7 cellular contexts compared by ENCODE assay signal in genomic region chr16:2468142-2468724, GRCh38. TPM values are rescaled to one million over a fixed set of nuclear protein-coding genes. Genes with fewer than 3 reads are reported as not detected.
DNase-seq lines count a peak whose midpoint lies in the region; ATAC-seq lines count a peak whose summit lies in the region.
"Had no signal": no experiment of that assay in that cellular context is flagged by ENCODE, and none has a peak within 500 bp of the region (broad histone marks: within the 10 kb centered on the region; RNA-seq: fewer than 3 reads in every experiment).

No MANE protein-coding gene starts in this region.

- H3K9me3 Mint-ChIP-seq in stimulated activated effector memory CD8-positive, alpha-beta T cell treated with anti-CD3 and anti-CD28 coated beads, Interleukin-12 subunit alpha, Interleukin-12 subunit beta, amount 100 ng/mL, for 72 hours = no peaks in the 10 kb centered on the region

- H3K4me1 Mint-ChIP-seq in stimulated activated effector memory CD8-positive, alpha-beta T cell treated with anti-CD3 and anti-CD28 coated beads, Interleukin-12 subunit alpha, Interleukin-12 subunit beta, amount 100 ng/mL, for 72 hours = peaks cover 24% of the 10 kb centered on the region

- intact Hi-C loops in posterior vena cava (cut with DNase I) = no loop called here

- peak overlapping the region; percentile 53 for H3K4me3 Mint-ChIP-seq in stimulated activated effector memory CD8-positive, alpha-beta T cell treated with anti-CD3 and anti-CD28 coated beads, Interleukin-12 subunit alpha, Interleukin-12 subunit beta, amount 100 ng/mL, for 72 hours

- no peak overlapping the region for H3K27ac Mint-ChIP-seq in stimulated activated effector memory CD8-positive, alpha-beta T cell treated with anti-CD3 and anti-CD28 coated beads, Interleukin-12 subunit alpha, Interleukin-12 subunit beta, amount 100 ng/mL, for 72 hours

- peak; percentile 44 for ATAC-seq in stimulated activated effector memory CD8-positive, alpha-beta T cell treated with anti-CD3 and anti-CD28 coated beads, Interleukin-12 subunit alpha, Interleukin-12 subunit beta, amount 100 ng/mL, for 72 hours

- no peaks in the 10 kb centered on the region for H3K36me3 Mint-ChIP-seq in stimulated activated effector memory CD8-positive, alpha-beta T cell treated with anti-CD3 and anti-CD28 coated beads, Interleukin-12 subunit alpha, Interleukin-12 subunit beta, amount 100 ng/mL, for 72 hours

- peak; percentile 96 for DNase-seq in DMS 273 treated with DMSO at 0.1 percent for 48 hours (lab: John Stamatoyannopoulos, UW)
- DNase-seq in NCI-H187 treated with DMSO at 0.1 percent for 48 hours (lab: John Stamatoyannopoulos, UW) = peak; percentile 87
- peak; percentile 23 for DNase-seq in epidermal melanocyte (ENCODE audit: insufficient read length, low spot score)
- no peak for DNase-seq in stimulated activated effector memory CD8-positive, alpha-beta T cell treated with anti-CD3 and anti-CD28 coated beads, Interleukin-12 subunit alpha, Interleukin-12 subunit beta, amount 100 ng/mL, for 72 hours (ENCODE audit: low spot score in 2 of 2)
- DNase-seq in NCI-H2029 (lab: John Stamatoyannopoulos, UW) = no peak
- DNase-seq in posterior vena cava (ENCODE audit: low spot score) = no peak

RNA-seq across cellular contexts. Expression of gene NTN3, which starts 2.9 kb away (rescaled TPM):
- total RNA-seq in posterior vena cava = under 1 TPM in 1 of 2 donors, not detected in 1; 0.29 TPM
- total RNA-seq: subcutaneous adipose tissue had no signal

RNA-seq across cellular contexts. Expression of gene TBC1D24, which starts 6.7 kb away (rescaled TPM):
- 10 to 100 TPM; 11.4 to 13.3 TPM for total RNA-seq in posterior vena cava

RNA-seq across cellular contexts. Expression of gene TEDC2, which starts 8.3 kb away (rescaled TPM):
- total RNA-seq in posterior vena cava = under 1 TPM in 1 of 2 donors, not detected in 1; 0.86 TPM

RNA-seq across cellular contexts. Expression of gene CCNF, which starts 39.0 kb away (rescaled TPM):
- 1 to 10 TPM in 1 of 2 donors, under 1 TPM in 1; 0.81 to 1.3 TPM for total RNA-seq in posterior vena cava

RNA-seq across cellular contexts. Expression of gene ATP6V0C, which starts 45.5 kb away (rescaled TPM):
- total RNA-seq in posterior vena cava = 100 to 1,000 TPM; 107 to 133 TPM

Comparison
In these comparisons a context has a peak if more than half of its experiments do, and no peak if none do; other contexts are left out.
1. DNase-seq: peak in DMS 273 treated with DMSO at 0.1 percent for 48 hours (single experiment), NCI-H187 treated with DMSO at 0.1 percent for 48 hours (single experiment) and epidermal melanocyte (single experiment); none in stimulated activated effector memory CD8-positive, alpha-beta T cell treated with anti-CD3 and anti-CD28 coated beads, Interleukin-12 subunit alpha, Interleukin-12 subunit beta, amount 100 ng/mL, for 72 hours (0 of 2), NCI-H2029 (single experiment) and posterior vena cava (single experiment).